ENCODE assay signal across 23 cellular contexts in the genomic region with DNA sequence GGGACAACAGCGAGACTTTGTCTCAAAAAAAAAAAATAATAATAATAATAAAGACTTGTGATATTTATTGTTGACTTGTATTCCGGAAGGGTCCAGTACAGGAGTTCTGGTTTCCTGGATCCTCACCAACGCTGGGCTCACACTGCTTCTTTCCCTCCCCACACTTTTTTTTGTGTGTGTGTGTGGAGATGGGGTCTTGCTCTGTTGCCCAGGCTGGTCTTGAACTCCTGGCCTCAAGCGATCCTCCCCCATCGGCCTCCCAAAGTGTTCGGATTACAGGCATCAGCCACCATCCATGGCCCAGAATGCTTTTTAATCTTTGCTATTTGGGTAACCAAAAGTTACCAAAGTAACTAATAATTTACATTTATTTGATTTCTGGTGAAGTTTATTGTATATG. TPM values are rescaled to one million over a fixed set of nuclear protein-coding genes. Genes with fewer than 3 reads are reported as not detected.
"Had no signal": no experiment of that assay in that cellular context is flagged by ENCODE, and none has a peak within 500 bp of the region (broad histone marks: within the 10 kb centered on the region; RNA-seq: fewer than 3 reads in every experiment).

No MANE protein-coding gene starts in this region.

- FAIRE-seq: HepG2 had no signal

- H3K4me2 ChIP-seq: KMS-11, SK-N-SH had no signal

- H3K9me3 ChIP-seq: SK-N-SH had no signal

- H3K27ac ChIP-seq: KMS-11, RWPE1 had no signal

- H3K9ac ChIP-seq: KMS-11, SK-N-SH had no signal

- ATAC-seq: HepG2, Panc1 had no signal

- DNase-seq: IMR-90, Kasumi-1, MM.1S, NCI-H1092 treated with DMSO at 0.1 percent for 48 hours, NCI-H1436, NCI-H187 treated with DMSO at 0.1 percent for 48 hours, NCI-H2029 treated with DMSO at 0.1 percent for 48 hours, NCI-H2171 treated with DMSO at 0.1 percent for 48 hours, NCI-H2227 treated with DMSO at 0.1 percent for 48 hours, NCI-H524, NCI-H526 treated with DMSO at 0.1 percent for 48 hours, NCI-H748 treated with DMSO at 0.1 percent for 48 hours, SHP77, SK-N-SH, SW 1271 had no signal

RNA-seq across cellular contexts. Expression of a gene that starts 39.7 kb away (rescaled TPM):
- total RNA-seq: HepG2, HT1080, IMR-90, M059J, NCI-H460, SK-MEL-5 had no signal
- polyA plus RNA-seq: HepG2, IMR-90, SK-N-SH had no signal
